13 cellular contexts compared by ENCODE assay signal in genomic region chr19:16248380-16249023, GRCh38. TPM values are rescaled to one million over a fixed set of nuclear protein-coding genes. Genes with fewer than 3 reads are reported as not detected.
A peak's percentile ranks its signal among the peaks of the same experiment; 100 is the strongest.
DNase-seq lines count a peak whose midpoint lies in the region; ATAC-seq and TF ChIP-seq lines count a peak whose summit lies in the region.
"Had no signal": no experiment of that assay in that cellular context is flagged by ENCODE, and none has a peak within 500 bp of the region (broad histone marks: within the 10 kb centered on the region; RNA-seq: fewer than 3 reads in every experiment).

No MANE protein-coding gene starts in this region.

- H3K36me3 ChIP-seq in H7 (replicated peaks; ENCODE audit: control insufficient read depth, insufficient read depth, low read length): no peaks in the 10 kb centered on the region
- no peaks in the 10 kb centered on the region for H3K36me3 ChIP-seq in spleen

- intact Hi-C loops in left ventricle myocardium superior (cut with micrococcal nuclease) (no loop called here), Right ventricle myocardium superior (cut with DNase I) (no loop called here), activated B cell treated with CpG ODN at 0.5 μM for 24 hours (cut with micrococcal nuclease) (loop anchor here (2.0 kb wide), 1 partner anchor 14 kb away; no protein-coding TSS in a partner anchor), spleen (cut with DNase I; ENCODE audit: low total_unique reads) (loop anchor here (5.0 kb wide), 1 partner anchor 74 kb away; the partner anchor contains the start of gene KLF2)

- POLR2A ChIA-PET in activated B cell treated with CpG ODN at 0.5 μM for 24 hours (lab: Charles Lee): interaction anchor here (0.5 to 4.9 kb wide), 27 partner anchors 11 to 337 kb away, joined by 3 to 69 read pairs (median 8); partner anchors contain the start of genes FAM32A and KLF2

- H3K27me3 Mint-ChIP-seq in activated B cell treated with CpG ODN at 0.5 μM for 24 hours: no peaks in the 10 kb centered on the region
- H3K27me3 Mint-ChIP-seq: CD4-positive, alpha-beta T cell had no signal

- TF ChIP-seq POLR2A in spleen (IDR thresholded peaks at IDR 0.05): no peak

- H3K27ac Mint-ChIP-seq in activated B cell treated with CpG ODN at 0.5 μM for 24 hours: peak overlapping the region; percentile 68
- H3K27ac Mint-ChIP-seq: GM23338 had no signal

- no peaks in the 10 kb centered on the region for H3K36me3 Mint-ChIP-seq in activated B cell treated with CpG ODN at 0.5 μM for 24 hours (ENCODE audit: low read depth)

- ATAC-seq in left ventricle myocardium superior (no peak), Right ventricle myocardium superior (ENCODE audit: poor library complexity) (no peak), activated B cell treated with CpG ODN at 0.5 μM for 24 hours (ENCODE audit: low read depth) (no peak), GM21367 (IDR thresholded peaks at IDR 0.05; ENCODE audit: unreplicated experiment) (no peak), GM21515 (IDR thresholded peaks at IDR 0.05; ENCODE audit: unreplicated experiment) (no peak)

- H3K27ac ChIP-seq in spleen: peak overlapping the region in 3 of 8 donors; percentile 2 to 33 (median 8)
- H3K27ac ChIP-seq: C4-2B, KMS-11 had no signal

- peaks cover 41% of the 10 kb centered on the region for H3K4me1 Mint-ChIP-seq in activated B cell treated with CpG ODN at 0.5 μM for 24 hours

- DNase-seq in left ventricle myocardium superior: peak; percentile 23
- no peak for DNase-seq in Right ventricle myocardium superior
- peak; percentile 21 for DNase-seq in H7
- no peak for DNase-seq in activated B cell treated with CpG ODN at 0.5 μM for 24 hours
- peak; percentile 61 for DNase-seq in spleen
- DNase-seq: DMS79 treated with DMSO at 0.1 percent for 48 hours, GF-D8 had no signal

- H3K9me3 ChIP-seq in spleen: no peaks in the 10 kb centered on the region

- H3K4me1 ChIP-seq in spleen: peaks cover 5 to 61% (median 34%) of the 10 kb centered on the region in 6 donors

- H3K9me3 Mint-ChIP-seq in activated B cell treated with CpG ODN at 0.5 μM for 24 hours: no peaks in the 10 kb centered on the region
- H3K9me3 Mint-ChIP-seq: GM23338 had no signal

- H3K4me3 Mint-ChIP-seq in activated B cell treated with CpG ODN at 0.5 μM for 24 hours: no peak overlapping the region
- H3K4me3 Mint-ChIP-seq: CD4-positive, alpha-beta T cell; GM23338 had no signal

- CTCF ChIA-PET in activated B cell treated with CpG ODN at 0.5 μM for 24 hours (lab: Charles Lee): interaction anchor here (0.7 to 5.6 kb wide), 17 partner anchors 10 to 245 kb away, joined by 3 to 83 read pairs (median 8); partner anchors contain the start of gene KLF2

- 73 to 85% (median 79%) methylated on average over 6 to 7 of the region's 7 CpGs for whole genome bisulfite sequencing in spleen, 5 donors

- TF ChIP-seq CTCF in activated B cell treated with CpG ODN at 0.5 μM for 24 hours (IDR thresholded peaks at IDR 0.05): no peak
- TF ChIP-seq CTCF in spleen (IDR thresholded peaks at IDR 0.05 in 8 of 11, conservative IDR thresholded peaks at IDR 0.05 in 3 of 11): no peak

- no peak overlapping the region for H3K4me3 ChIP-seq in H7 (ENCODE audit: insufficient read depth, low read depth, low read length)
- H3K4me3 ChIP-seq in spleen: no peak overlapping the region
- H3K4me3 ChIP-seq: GM23338 had no signal

- H3K27me3 ChIP-seq in H7 (ENCODE audit: control insufficient read depth, insufficient read depth, low read length) (no peaks in the 10 kb centered on the region), spleen (replicated peaks in 1 of 7) (no peaks in the 10 kb centered on the region)

RNA-seq across cellular contexts. Expression of gene AP1M1, which starts 50.8 kb away (rescaled TPM):
- total RNA-seq in left ventricle myocardium superior (39.1 TPM), Right ventricle myocardium superior (35.6 TPM), activated B cell treated with CpG ODN at 0.5 μM for 24 hours (82.6 and 87.5 TPM in 2 replicates), spleen (10 to 100 TPM; 54.1 to 82.8 (median 67.2) TPM)
- total RNA-seq in H7 (2014; rRNA removed; shearing (Covaris generic)): 49.3 and 56.3 TPM in 2 replicates
- 10 to 100 TPM; 27.9 to 39.7 (median 34.6) TPM for polyA plus RNA-seq in spleen

Comparison
In these comparisons a context has a peak if more than half of its experiments do, and no peak if none do; other contexts are left out.
1. DNase-seq: peak in left ventricle myocardium superior (single experiment), H7 (single experiment) and spleen (single experiment); none in Right ventricle myocardium superior (single experiment) and activated B cell treated with CpG ODN at 0.5 μM for 24 hours (single experiment).
2. intact Hi-C loops: an anchor here in activated B cell treated with CpG ODN at 0.5 μM for 24 hours (2.0 kb wide) and spleen (5.0 kb wide); none called in left ventricle myocardium superior and Right ventricle myocardium superior.